10 cellular contexts compared by ENCODE assay signal in genomic region chr14:105540811-105541210, GRCh38. TPM values are rescaled to one million over a fixed set of nuclear protein-coding genes. Genes with fewer than 3 reads are reported as not detected.
"Had no signal": no experiment of that assay in that cellular context is flagged by ENCODE, and none has a peak within 500 bp of the region (broad histone marks: within the 10 kb centered on the region; RNA-seq: fewer than 3 reads in every experiment).

No MANE protein-coding gene starts in this region.

- DNase-seq: GM23248, GOT3, H7, HFFc6, KBM-7 had no signal

- H3K4me1 ChIP-seq: HAP-1 had no signal

- H3K36me3 ChIP-seq: HAP-1 had no signal

- H3K27ac Mint-ChIP-seq: HFFc6, IgD-negative memory B cell had no signal

- H3K4me3 Mint-ChIP-seq: HFFc6, IgD-negative memory B cell had no signal

- H3K9me3 ChIP-seq: HAP-1 had no signal

- H3K4me3 ChIP-seq: GM23248, HAP-1 had no signal

- ATAC-seq: HCT116, HepG2 had no signal

- H3K27ac ChIP-seq: GM23248 had no signal

- H3K9ac ChIP-seq: GM23248 had no signal

RNA-seq across cellular contexts. Expression of gene CRIP1, which starts 54.1 kb away (rescaled TPM):
- total RNA-seq: H4 had no signal
